In the genomic region with DNA sequence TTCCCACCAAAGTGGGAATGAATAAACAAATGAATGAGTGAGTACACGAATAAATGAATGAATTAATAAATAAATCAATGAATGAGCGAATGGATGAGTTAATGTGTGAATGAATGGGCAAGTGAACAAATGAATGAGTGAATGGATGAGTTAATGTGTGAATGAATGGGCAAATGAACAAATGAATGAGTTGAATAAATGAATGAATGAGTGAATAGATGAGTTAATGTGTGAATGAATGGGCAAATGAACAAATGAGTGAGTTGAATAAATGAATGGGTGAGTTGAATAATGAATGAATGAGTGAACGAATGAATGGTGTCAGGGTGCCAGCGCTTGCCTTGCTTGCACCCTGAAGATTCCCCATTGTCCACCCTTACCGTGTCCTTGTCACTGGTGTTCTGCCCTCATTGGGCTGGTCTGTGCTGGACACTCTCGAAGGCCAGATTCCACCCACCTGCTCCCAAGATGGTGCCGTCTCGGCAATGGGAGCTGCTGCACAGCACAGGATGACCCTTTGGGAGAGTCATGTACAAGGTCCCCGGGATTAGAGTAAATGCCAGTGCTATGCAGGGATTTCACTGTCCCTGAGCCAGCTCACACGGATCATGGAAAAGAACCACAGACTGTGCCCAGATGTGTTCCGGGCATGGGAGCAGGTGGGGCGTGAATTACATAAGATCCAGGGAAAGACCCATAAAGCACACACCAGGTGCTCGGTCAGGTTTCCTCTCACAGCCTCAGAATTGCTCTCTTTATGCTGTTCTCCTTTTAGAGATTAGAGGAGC, we compare ENCODE assay signal across 21 cellular contexts.
DNase-seq lines count a peak whose midpoint lies in the region; ATAC-seq, FAIRE-seq and TF ChIP-seq lines count a peak whose summit lies in the region.
"Had no signal": no experiment of that assay in that cellular context is flagged by ENCODE, and none has a peak within 500 bp of the region (broad histone marks: within the 10 kb centered on the region; RNA-seq: fewer than 3 reads in every experiment).

No MANE protein-coding gene starts in this region.

- H3K27me3 ChIP-seq in bronchial epithelial cell (ENCODE audit: control insufficient read depth, insufficient read depth, low read length): peaks cover 7% of the 10 kb centered on the region
- H3K27me3 ChIP-seq in CD8-positive, alpha-beta memory T cell (ENCODE audit: insufficient read depth, low read length, poor library complexity, severe bottlenecking): no peaks in the 10 kb centered on the region
- H3K27me3 ChIP-seq: right atrium auricular region had no signal

- no peaks in the 10 kb centered on the region for H3K9me3 ChIP-seq in CD8-positive, alpha-beta memory T cell (ENCODE audit: low read length)
- H3K9me3 ChIP-seq: heart left ventricle, right atrium auricular region had no signal

- H3K36me3 Mint-ChIP-seq in CD8-positive, alpha-beta memory T cell: peaks cover 0 to 1% (median 0%) of the 10 kb centered on the region in 3 donors

- no peaks in the 10 kb centered on the region for H3K36me3 ChIP-seq in bronchial epithelial cell (ENCODE audit: control insufficient read depth, insufficient read depth, low read length)
- H3K36me3 ChIP-seq in CD8-positive, alpha-beta memory T cell (ENCODE audit: insufficient read depth, low read length): no peaks in the 10 kb centered on the region
- H3K36me3 ChIP-seq: heart left ventricle, right atrium auricular region had no signal

- no peak overlapping the region for H3K4me3 Mint-ChIP-seq in CD8-positive, alpha-beta memory T cell
- H3K4me3 Mint-ChIP-seq: activated CD8-positive, alpha-beta T cell treated with anti-CD3 and anti-CD28 coated beads, Interleukin-2, amount 10 ng/mL, durations not matched to agents 7 days and 5 days; activated T-helper 1 cell treated with anti-CD3 and anti-CD28 coated beads, Interleukin-12 subunit alpha, Interleukin-12 subunit beta, Interleukin-2, Interleukin-4 antibody, amounts not matched to agents 30 ng/mL and 10 ng/mL and 1 ng/mL, durations not matched to agents 14 hours and 24 hours and 36 hours had no signal

- peak overlapping the region in 3 of 8 donors; percentile 38 to 80 (median 51) for H3K27ac Mint-ChIP-seq in CD8-positive, alpha-beta memory T cell
- H3K27ac Mint-ChIP-seq: activated CD8-positive, alpha-beta T cell treated with anti-CD3 and anti-CD28 coated beads, Interleukin-2, amount 10 ng/mL, durations not matched to agents 7 days and 5 days; activated T-helper 1 cell treated with anti-CD3 and anti-CD28 coated beads, Interleukin-12 subunit alpha, Interleukin-12 subunit beta, Interleukin-2, Interleukin-4 antibody, amounts not matched to agents 30 ng/mL and 10 ng/mL and 1 ng/mL, durations not matched to agents 14 hours and 24 hours and 36 hours had no signal

- TF ChIP-seq CTCF in bronchial epithelial cell (IDR thresholded peaks at IDR 0.05; ENCODE audit: insufficient read depth, low read length, severe bottlenecking): no peak

- peaks cover 16 to 24% (median 19%) of the 10 kb centered on the region in 3 donors for H3K4me1 Mint-ChIP-seq in CD8-positive, alpha-beta memory T cell

- POLR2A ChIA-PET in CD8-positive, alpha-beta memory T cell (lab: Charles Lee): no interaction called here

- no peaks in the 10 kb centered on the region for H3K27me3 Mint-ChIP-seq in CD8-positive, alpha-beta memory T cell
- H3K27me3 Mint-ChIP-seq: CD4-positive, alpha-beta memory T cell had no signal

- no peaks in the 10 kb centered on the region for H3K4me1 ChIP-seq in CD8-positive, alpha-beta memory T cell (ENCODE audit: insufficient read depth, low read length)
- H3K4me1 ChIP-seq: right atrium auricular region had no signal

- no peak for ATAC-seq in HG03045 (IDR thresholded peaks at IDR 0.05; ENCODE audit: unreplicated experiment)
- ATAC-seq: activated CD8-positive, alpha-beta T cell treated with anti-CD3 and anti-CD28 coated beads, Interleukin-2, amount 10 ng/mL, durations not matched to agents 7 days and 5 days had no signal

- DNase-seq in COLO668 (lab: John Stamatoyannopoulos, UW; ENCODE audit: unreplicated experiment) (peak; percentile 73), NCI-H1092 (lab: John Stamatoyannopoulos, UW) (peak; percentile 54), NCI-H510A treated with DMSO at 0.1 percent for 48 hours (lab: John Stamatoyannopoulos, UW) (peak; percentile 59), bronchial epithelial cell (ENCODE audit: low read depth) (no peak), hypothalamus (lab: John Stamatoyannopoulos, UW) (no peak), HUDEP-2 (lab: John Stamatoyannopoulos, UW; ENCODE audit: unreplicated experiment in 76 of 76) (no peak)
- DNase-seq in CD8-positive, alpha-beta memory T cell: no peak
- DNase-seq: activated CD8-positive, alpha-beta T cell treated with anti-CD3 and anti-CD28 coated beads, Interleukin-2, amount 10 ng/mL, durations not matched to agents 7 days and 5 days; CD4-positive, alpha-beta memory T cell; effector CD8-positive, alpha-beta T cell; heart left ventricle; Karpas-422; stimulated activated CD4-positive, alpha-beta T cell treated with anti-CD3 and anti-CD28 coated beads, Interleukin-1b, Interleukin-23, amount 100 ng/mL, for 48 hours; substantia nigra had no signal

- H3K27ac ChIP-seq in CD8-positive, alpha-beta memory T cell (ENCODE audit: low read depth, low read length): no peak overlapping the region
- H3K27ac ChIP-seq: heart left ventricle, right atrium auricular region, SK-N-MC had no signal

- H3K4me3 ChIP-seq in bronchial epithelial cell (ENCODE audit: low read depth, low read length): no peak overlapping the region
- no peak overlapping the region for H3K4me3 ChIP-seq in CD8-positive, alpha-beta memory T cell (ENCODE audit: low read length)
- H3K4me3 ChIP-seq: heart left ventricle, right atrium auricular region, SK-N-MC had no signal

- no peaks in the 10 kb centered on the region for H3K9me3 Mint-ChIP-seq in CD8-positive, alpha-beta memory T cell
- H3K9me3 Mint-ChIP-seq: activated T-helper 1 cell treated with anti-CD3 and anti-CD28 coated beads, Interleukin-12 subunit alpha, Interleukin-12 subunit beta, Interleukin-2, Interleukin-4 antibody, amounts not matched to agents 30 ng/mL and 10 ng/mL and 1 ng/mL, durations not matched to agents 14 hours and 24 hours and 36 hours; CD4-positive, alpha-beta memory T cell had no signal

- FAIRE-seq in bronchial epithelial cell (lab: Jason Lieb, UNC): peak; percentile 43
- FAIRE-seq: G401.6, GM12892, islet of Langerhans had no signal

- CTCF ChIA-PET in CD8-positive, alpha-beta memory T cell (lab: Charles Lee): interaction anchor here (1.8 kb wide), 1 partner anchor 26 kb away, joined by 5 read pairs; no protein-coding TSS in a partner anchor

Comparison
In these comparisons a context has a peak if more than half of its experiments do, and no peak if none do; other contexts are left out.
1. DNase-seq: peak in COLO668 (single experiment), NCI-H1092 (single experiment) and NCI-H510A treated with DMSO at 0.1 percent for 48 hours (single experiment); none in bronchial epithelial cell (single experiment), hypothalamus (0 of 51), HUDEP-2 (0 of 76) and CD8-positive, alpha-beta memory T cell (0 of 5).